In genomic region chr5:118233601-118234000, GRCh38 we compare ENCODE assay signal across 15 cellular contexts.
"Had no signal": no experiment of that assay in that cellular context is flagged by ENCODE, and none has a peak within 500 bp of the region (broad histone marks: within the 10 kb centered on the region; RNA-seq: fewer than 3 reads in every experiment).

No MANE protein-coding gene starts in this region.

- H3K4me3 Mint-ChIP-seq: activated CD4-positive, alpha-beta memory T cell treated with anti-CD3 and anti-CD28 coated beads, Interleukin-2, amount 10 ng/mL, durations not matched to agents 7 days and 5 days; activated CD8-positive, alpha-beta memory T cell treated with anti-CD3 and anti-CD28 coated beads, Interleukin-2, amount 10 ng/mL, durations not matched to agents 7 days and 5 days; activated naive CD4-positive, alpha-beta T cell treated with anti-CD3 and anti-CD28 coated beads for 36 hours; activated T-helper 17 cell treated with anti-CD3 and anti-CD28 coated beads, Interleukin-2, amount 50 U/mL, for 72 hours; endodermal cell; mesothelial cell of epicardium; natural killer cell treated with Interleukin-12 subunit alpha and Interleukin-12 subunit beta and Interleukin-15 and Interleukin-18, amount 100 ng/mL, for 72 hours; WTC11 had no signal

- H3K27me3 Mint-ChIP-seq: activated CD4-positive, alpha-beta memory T cell treated with anti-CD3 and anti-CD28 coated beads, Interleukin-2, amount 10 ng/mL, durations not matched to agents 7 days and 5 days; activated CD8-positive, alpha-beta memory T cell treated with anti-CD3 and anti-CD28 coated beads, Interleukin-2, amount 10 ng/mL, durations not matched to agents 7 days and 5 days; activated T-helper 17 cell treated with anti-CD3 and anti-CD28 coated beads, Interleukin-2, amount 50 U/mL, for 72 hours; natural killer cell treated with Interleukin-12 subunit alpha and Interleukin-12 subunit beta and Interleukin-15 and Interleukin-18, amount 100 ng/mL, for 72 hours had no signal

- H3K4me1 Mint-ChIP-seq: activated CD4-positive, alpha-beta memory T cell treated with anti-CD3 and anti-CD28 coated beads, Interleukin-2, amount 10 ng/mL, durations not matched to agents 7 days and 5 days; activated CD8-positive, alpha-beta memory T cell treated with anti-CD3 and anti-CD28 coated beads, Interleukin-2, amount 10 ng/mL, durations not matched to agents 7 days and 5 days; activated T-helper 17 cell treated with anti-CD3 and anti-CD28 coated beads, Interleukin-2, amount 50 U/mL, for 72 hours; endodermal cell had no signal

- H3K27ac Mint-ChIP-seq: activated CD4-positive, alpha-beta memory T cell treated with anti-CD3 and anti-CD28 coated beads, Interleukin-2, amount 10 ng/mL, durations not matched to agents 7 days and 5 days; activated CD8-positive, alpha-beta memory T cell treated with anti-CD3 and anti-CD28 coated beads, Interleukin-2, amount 10 ng/mL, durations not matched to agents 7 days and 5 days; activated naive CD4-positive, alpha-beta T cell treated with anti-CD3 and anti-CD28 coated beads for 36 hours; activated T-helper 17 cell treated with anti-CD3 and anti-CD28 coated beads, Interleukin-2, amount 50 U/mL, for 72 hours; endodermal cell; mesothelial cell of epicardium; natural killer cell treated with Interleukin-12 subunit alpha and Interleukin-12 subunit beta and Interleukin-15 and Interleukin-18, amount 100 ng/mL, for 72 hours; WTC11 had no signal

- DNase-seq: activated CD4-positive, alpha-beta memory T cell treated with anti-CD3 and anti-CD28 coated beads, Interleukin-2, amount 10 ng/mL, durations not matched to agents 7 days and 5 days; activated CD4-positive, alpha-beta T cell treated with anti-CD3 and anti-CD28 coated beads for 4 hours; activated CD8-positive, alpha-beta memory T cell treated with anti-CD3 and anti-CD28 coated beads, Interleukin-2, amount 10 ng/mL, durations not matched to agents 7 days and 5 days; activated naive CD4-positive, alpha-beta T cell treated with anti-CD3 and anti-CD28 coated beads for 36 hours; body of pancreas; endodermal cell; gastrocnemius medialis; head of caudate nucleus; stimulated activated naive CD4-positive, alpha-beta T cell; T-helper 2 cell; upper lobe of right lung had no signal

- H3K9me3 Mint-ChIP-seq: activated CD4-positive, alpha-beta memory T cell treated with anti-CD3 and anti-CD28 coated beads, Interleukin-2, amount 10 ng/mL, durations not matched to agents 7 days and 5 days; endodermal cell; WTC11 had no signal

- H3K36me3 Mint-ChIP-seq: activated CD8-positive, alpha-beta memory T cell treated with anti-CD3 and anti-CD28 coated beads, Interleukin-2, amount 10 ng/mL, durations not matched to agents 7 days and 5 days; mesothelial cell of epicardium; natural killer cell treated with Interleukin-12 subunit alpha and Interleukin-12 subunit beta and Interleukin-15 and Interleukin-18, amount 100 ng/mL, for 72 hours; WTC11 had no signal
